26 cellular contexts compared by ENCODE assay signal in genomic region chr12:39406257-39406656, GRCh38. TPM values are rescaled to one million over a fixed set of nuclear protein-coding genes. Genes with fewer than 3 reads are reported as not detected.
DNase-seq lines count a peak whose midpoint lies in the region; ATAC-seq and TF ChIP-seq lines count a peak whose summit lies in the region.
"Had no signal": no experiment of that assay in that cellular context is flagged by ENCODE, and none has a peak within 500 bp of the region (broad histone marks: within the 10 kb centered on the region; RNA-seq: fewer than 3 reads in every experiment).

No MANE protein-coding gene starts in this region.

- H3K4me1 ChIP-seq in left ventricle myocardium inferior (peaks cover 64% of the 10 kb centered on the region), endodermal cell (ENCODE audit: control insufficient read depth, insufficient read depth, low read length) (no peaks in the 10 kb centered on the region)

- no peak overlapping the region for H3K9ac ChIP-seq in endodermal cell (ENCODE audit: extremely low read depth, low read length, poor library complexity, severe bottlenecking)
- H3K9ac ChIP-seq: BLaER1 treated with 17β-estradiol and CSF1 and Interleukin-3, amounts not matched to agents 10 nM and 100 nM had no signal

- H3K27me3 ChIP-seq in left ventricle myocardium inferior (ENCODE audit: low read depth) (no peaks in the 10 kb centered on the region), endodermal cell (ENCODE audit: control insufficient read depth, insufficient read depth, low read length, poor library complexity, severe bottlenecking) (no peaks in the 10 kb centered on the region)
- H3K27me3 ChIP-seq: BLaER1 treated with 17β-estradiol and CSF1 and Interleukin-3, amounts not matched to agents 10 nM and 100 nM; stomach; tibial nerve had no signal

- H3K4me3 ChIP-seq in left ventricle myocardium inferior (no peak overlapping the region), endodermal cell (ENCODE audit: low read length) (no peak overlapping the region)
- H3K4me3 ChIP-seq: BLaER1 treated with 17β-estradiol and CSF1 and Interleukin-3, amounts not matched to agents 10 nM and 100 nM; SK-N-MC; smooth muscle cell; stomach; tibial nerve had no signal

- no peak for ATAC-seq in T-helper 17 cell
- ATAC-seq: naive thymus-derived CD4-positive, alpha-beta T cell had no signal

- TF ChIP-seq CTCF in left ventricle myocardium inferior (IDR thresholded peaks at IDR 0.05; ENCODE audit: borderline replicate concordance) (no peak), endodermal cell (conservative IDR thresholded peaks at IDR 0.05) (no peak)

- H3K27me3 Mint-ChIP-seq in T-helper 17 cell: no peaks in the 10 kb centered on the region
- H3K27me3 Mint-ChIP-seq in endodermal cell (ENCODE audit: insufficient read depth): peaks cover 2% of the 10 kb centered on the region
- H3K27me3 Mint-ChIP-seq: activated naive CD8-positive, alpha-beta T cell treated with anti-CD3 and anti-CD28 coated beads for 36 hours; naive thymus-derived CD4-positive, alpha-beta T cell had no signal

- DNase-seq in left ventricle myocardium inferior (no peak), cardiac septum (ENCODE audit: low spot score) (no peak), T-helper 17 cell (no peak), endodermal cell (no peak), NCI-H2227 treated with DMSO at 0.1 percent for 48 hours (lab: John Stamatoyannopoulos, UW) (no peak)
- DNase-seq in activated naive CD4-positive, alpha-beta T cell (lab: John Stamatoyannopoulos, UW): no peak
- DNase-seq in activated CD4-positive, alpha-beta T cell treated with anti-CD3 and anti-CD28 coated beads, Interleukin-2, amount 50 U/mL, for 1 hour: no peak
- DNase-seq: activated CD4-positive, alpha-beta T cell treated with anti-CD3 and anti-CD28 coated beads for 48 hours; activated naive CD8-positive, alpha-beta T cell treated with anti-CD3 and anti-CD28 coated beads for 36 hours; aorta; central memory CD4-positive, alpha-beta T cell; COR-L47; DMS79; GF-D8; naive thymus-derived CD4-positive, alpha-beta T cell; NCI-H1417 treated with DMSO at 0.1 percent for 48 hours; NCI-H2107; retina; stimulated activated CD4-positive, alpha-beta T cell treated with anti-CD3 and anti-CD28 coated beads, Interleukin-1b, Interleukin-23, amount 100 ng/mL, for 48 hours; stimulated activated CD8-positive, alpha-beta memory T cell treated with anti-CD3 and anti-CD28 coated beads, Interleukin-4, amount 100 ng/mL, for 48 hours; stomach had no signal

- H3K27ac Mint-ChIP-seq in T-helper 17 cell (peak overlapping the region; percentile 1), endodermal cell (no peak overlapping the region)
- H3K27ac Mint-ChIP-seq: activated naive CD8-positive, alpha-beta T cell treated with anti-CD3 and anti-CD28 coated beads for 36 hours had no signal

- H3K4me1 Mint-ChIP-seq in T-helper 17 cell (peaks cover 21% of the 10 kb centered on the region), endodermal cell (peaks cover 5% of the 10 kb centered on the region)

- H3K36me3 ChIP-seq in left ventricle myocardium inferior (no peaks in the 10 kb centered on the region), endodermal cell (ENCODE audit: control insufficient read depth, insufficient read depth, low read length) (no peaks in the 10 kb centered on the region)
- H3K36me3 ChIP-seq: BLaER1 treated with 17β-estradiol and CSF1 and Interleukin-3, amounts not matched to agents 10 nM and 100 nM; stomach; tibial nerve had no signal

- H3K9me3 ChIP-seq in left ventricle myocardium inferior (replicated peaks): no peaks in the 10 kb centered on the region
- H3K9me3 ChIP-seq in T-helper 17 cell (ENCODE audit: control insufficient read depth, low read length, poor library complexity, severe bottlenecking): no peaks in the 10 kb centered on the region
- H3K9me3 ChIP-seq in endodermal cell (ENCODE audit: control insufficient read depth, low read length): no peaks in the 10 kb centered on the region
- H3K9me3 ChIP-seq: BLaER1 treated with 17β-estradiol and CSF1 and Interleukin-3, amounts not matched to agents 10 nM and 100 nM; stomach; tibial nerve had no signal

- peaks cover 5% of the 10 kb centered on the region for H3K36me3 Mint-ChIP-seq in T-helper 17 cell (ENCODE audit: low read depth)
- no peaks in the 10 kb centered on the region for H3K36me3 Mint-ChIP-seq in endodermal cell (ENCODE audit: low read depth)

- H3K27ac ChIP-seq in left ventricle myocardium inferior (replicated peaks) (peak overlapping the region; percentile 53), endodermal cell (ENCODE audit: low read depth, low read length) (peak overlapping the region; percentile 34)
- H3K27ac ChIP-seq: BLaER1 treated with 17β-estradiol and CSF1 and Interleukin-3, amounts not matched to agents 10 nM and 100 nM; RWPE1; SK-N-MC; stomach had no signal

- intact Hi-C loops in left ventricle myocardium inferior (cut with micrococcal nuclease): no loop called here
- intact Hi-C loops in cardiac septum (cut with DNase I): no loop called here

- H3K9me3 Mint-ChIP-seq in endodermal cell: no peaks in the 10 kb centered on the region
- H3K9me3 Mint-ChIP-seq: activated naive CD8-positive, alpha-beta T cell treated with anti-CD3 and anti-CD28 coated beads for 36 hours had no signal

- H3K4me3 Mint-ChIP-seq in T-helper 17 cell (no peak overlapping the region), endodermal cell (no peak overlapping the region)
- H3K4me3 Mint-ChIP-seq: activated naive CD8-positive, alpha-beta T cell treated with anti-CD3 and anti-CD28 coated beads for 36 hours; naive thymus-derived CD4-positive, alpha-beta T cell had no signal

RNA-seq across cellular contexts. Expression of gene KIF21A, which starts 36.7 kb away (rescaled TPM):
- 49.8 TPM for total RNA-seq in left ventricle myocardium inferior
- 52.7 TPM for total RNA-seq in cardiac septum
- 10 to 100 TPM; 12.6 to 14.2 TPM for total RNA-seq in T-helper 17 cell
- 10 to 100 TPM; 32.3 to 35.3 TPM for total RNA-seq in endodermal cell
- 81.1 TPM for polyA plus RNA-seq in endodermal cell (2013, experiment 1 of 2)
- 68.3 TPM for polyA plus RNA-seq in endodermal cell (2013, experiment 2 of 2)
